ENCODE assay signal across 19 cellular contexts in genomic region chr14:62064741-62065323, GRCh38.
"Had no signal": no experiment of that assay in that cellular context is flagged by ENCODE, and none has a peak within 500 bp of the region (broad histone marks: within the 10 kb centered on the region; RNA-seq: fewer than 3 reads in every experiment).

No MANE protein-coding gene starts in this region.

- ATAC-seq: activated T-cell treated with anti-CD3 and anti-CD28 coated beads, Interleukin-2, amount 50 U/mL, for 72 hours; gastroesophageal sphincter; heart right ventricle; left ventricle myocardium superior had no signal

- DNase-seq: activated CD4-positive, alpha-beta T cell treated with anti-CD3 and anti-CD28 coated beads for 1 hour; activated CD4-positive, alpha-beta T cell treated with anti-CD3 and anti-CD28 coated beads, Interleukin-2, amount 50 U/mL, for 4 hours; activated effector memory CD4-positive, alpha-beta T cell treated with anti-CD3 and anti-CD28 coated beads, Interleukin-2, amount 50 U/mL, for 16 hours; activated naive CD4-positive, alpha-beta T cell treated with anti-CD3 and anti-CD28 coated beads, Interleukin-2, amount 50 U/mL, for 16 hours; activated T-cell treated with anti-CD3 and anti-CD28 coated beads, Interleukin-2, amount 50 U/mL, for 72 hours; heart right ventricle; immature natural killer cell; left ventricle myocardium superior; stimulated activated CD4-positive, alpha-beta T cell treated with anti-CD3 and anti-CD28 coated beads, Interleukin-15, amount 100 ng/mL, for 24 hours; stimulated activated CD4-positive, alpha-beta T cell treated with anti-CD3 and anti-CD28 coated beads, Interleukin-2, amount 100 ng/mL, for 48 hours; trophoblast cell had no signal

- FAIRE-seq: endometrium had no signal

- H3K4me3 ChIP-seq: ascending aorta, coronary artery, gastroesophageal sphincter, heart right ventricle, prostate gland, right atrium auricular region, skin epidermis, suprapubic skin had no signal
